Comparison of ENCODE assay signal across 6 cellular contexts in genomic region chr10:12277847-12278246, GRCh38.
DNase-seq lines count a peak whose midpoint lies in the region; ATAC-seq, FAIRE-seq and TF ChIP-seq lines count a peak whose summit lies in the region.
"Not testable (repeated sequence)": the region's sequence is repeated elsewhere in the genome, so short reads cannot be mapped to it uniquely, and the experiment has no call there.

No MANE protein-coding gene starts in this region.

- not testable (repeated sequence) for H3K4me3 Mint-ChIP-seq in GM23338; stimulated activated memory B cell treated with anti-CD40 and anti-IgM and Interleukin-4, amounts not matched to agents 10 μg/mL and 1 μg/mL and 100 μg/mL, for 72 hours
- peak overlapping the region in 3 of 4 donors; percentile 55 to 90 (median 67) for H3K4me3 Mint-ChIP-seq in IgD-negative memory B cell
- H3K4me3 Mint-ChIP-seq in activated B cell treated with CpG ODN at 0.5 μM for 24 hours: peak overlapping the region; percentile 28

- peak overlapping the region; percentile 43; the same call in 1 of the 2 replicates for H2AFZ ChIP-seq in GM23338

- not testable (repeated sequence) for H4K20me1 ChIP-seq in GM23338 (replicated peaks; ENCODE audit: insufficient read depth)

- FAIRE-seq in kidney (lab: Jason Lieb, UNC): not testable (repeated sequence)

- H3K36me3 ChIP-seq in GM23338 (ENCODE audit: insufficient read depth); kidney (ENCODE audit: control insufficient read depth in 1 of 2, insufficient read depth in 2 of 2, low read length in 2 of 2): not testable (repeated sequence)

- H3K4me1 Mint-ChIP-seq in GM23338: not testable (repeated sequence)
- H3K4me1 Mint-ChIP-seq in IgD-negative memory B cell (peaks cover 5 to 20% (median 10%) of the 10 kb centered on the region in 3 donors), activated B cell treated with CpG ODN at 0.5 μM for 24 hours (peaks cover 19% of the 10 kb centered on the region)
- H3K4me1 Mint-ChIP-seq in stimulated activated memory B cell treated with anti-CD40 and anti-IgM and Interleukin-4, amounts not matched to agents 10 μg/mL and 1 μg/mL and 100 μg/mL, for 72 hours: peaks cover 23% of the 10 kb centered on the region

- POLR2A ChIA-PET in activated B cell treated with CpG ODN at 0.5 μM for 24 hours (lab: Charles Lee): interaction anchor here (0.6 to 1.8 kb wide), 9 partner anchors 12 to 1448 kb away, joined by 3 to 7 read pairs (median 4); partner anchors contain the start of gene CAMK1D

- not testable (repeated sequence) for H3K9me3 Mint-ChIP-seq in GM23338; IgD-negative memory B cell; activated B cell treated with CpG ODN at 0.5 μM for 24 hours; stimulated activated memory B cell treated with anti-CD40 and anti-IgM and Interleukin-4, amounts not matched to agents 10 μg/mL and 1 μg/mL and 100 μg/mL, for 72 hours

- H3K79me2 ChIP-seq in GM23338 (replicated peaks; ENCODE audit: insufficient read depth): not testable (repeated sequence)

- not testable (repeated sequence) for ATAC-seq in GM23338
- peak; percentile 79 for ATAC-seq in activated B cell treated with CpG ODN at 0.5 μM for 24 hours (ENCODE audit: low read depth)
- ATAC-seq in stimulated activated memory B cell treated with anti-CD40 and anti-IgM and Interleukin-4, amounts not matched to agents 10 μg/mL and 1 μg/mL and 100 μg/mL, for 72 hours: peak; percentile 78

- not testable (repeated sequence) for H3K4me2 ChIP-seq in GM23338

- H3K27me3 Mint-ChIP-seq in GM23338 (ENCODE audit: insufficient read depth, low read depth, poor library complexity); IgD-negative memory B cell; activated B cell treated with CpG ODN at 0.5 μM for 24 hours; stimulated activated memory B cell treated with anti-CD40 and anti-IgM and Interleukin-4, amounts not matched to agents 10 μg/mL and 1 μg/mL and 100 μg/mL, for 72 hours: not testable (repeated sequence)

- H3K36me3 Mint-ChIP-seq in GM23338 (ENCODE audit: low read depth); IgD-negative memory B cell; activated B cell treated with CpG ODN at 0.5 μM for 24 hours (ENCODE audit: low read depth); stimulated activated memory B cell treated with anti-CD40 and anti-IgM and Interleukin-4, amounts not matched to agents 10 μg/mL and 1 μg/mL and 100 μg/mL, for 72 hours: not testable (repeated sequence)

- H3K27ac ChIP-seq in GM23338 (ENCODE audit: low read depth); kidney (ENCODE audit: low read depth in 2 of 2, low read length in 2 of 2): not testable (repeated sequence)

- H3F3A ChIP-seq in GM23338 (replicated peaks; ENCODE audit: low read depth): not testable (repeated sequence)

- H3K9ac ChIP-seq in kidney (ENCODE audit: low read length in 2 of 2): not testable (repeated sequence)

- H3K9me3 ChIP-seq in kidney (ENCODE audit: control insufficient read depth in 1 of 2, low read length in 2 of 2): not testable (repeated sequence)

- H3K27me3 ChIP-seq in GM23338 (ENCODE audit: insufficient read depth): not testable (repeated sequence)

- peak; percentile 25 for DNase-seq in GM12865 (ENCODE audit: low read depth)
- DNase-seq in GM23338 (ENCODE audit: low spot score); activated B cell treated with CpG ODN at 0.5 μM for 24 hours: not testable (repeated sequence)
- peak; percentile 16 for DNase-seq in kidney

- not testable (repeated sequence) for TF ChIP-seq CTCF in GM12865 (IDR thresholded peaks at IDR 0.05; ENCODE audit: insufficient read depth, low read depth, low read length, missing control alignments); GM23338 (conservative IDR thresholded peaks at IDR 0.05; ENCODE audit: low read depth in 2 of 2); activated B cell treated with CpG ODN at 0.5 μM for 24 hours (IDR thresholded peaks at IDR 0.05); kidney (IDR thresholded peaks at IDR 0.05; ENCODE audit: borderline replicate concordance, extremely low read depth, insufficient read depth)

- H3K27ac Mint-ChIP-seq in GM23338: not testable (repeated sequence)
- H3K27ac Mint-ChIP-seq in IgD-negative memory B cell (peak overlapping the region; percentile 78 to 93 (median 91)), activated B cell treated with CpG ODN at 0.5 μM for 24 hours (peak overlapping the region; percentile 59)
- peak overlapping the region; percentile 81 for H3K27ac Mint-ChIP-seq in stimulated activated memory B cell treated with anti-CD40 and anti-IgM and Interleukin-4, amounts not matched to agents 10 μg/mL and 1 μg/mL and 100 μg/mL, for 72 hours

- H3K9me2 ChIP-seq in GM23338 (ENCODE audit: insufficient read depth): not testable (repeated sequence)

- intact Hi-C loops in activated B cell treated with CpG ODN at 0.5 μM for 24 hours (cut with micrococcal nuclease); kidney (cut with DNase I): not testable (repeated sequence)

- not testable (repeated sequence) for H3K4me3 ChIP-seq in GM12865 (ENCODE audit: low read depth, low read length); GM23338; kidney (ENCODE audit: low read length in 2 of 2)

- CTCF ChIA-PET in activated B cell treated with CpG ODN at 0.5 μM for 24 hours (lab: Charles Lee): interaction anchor here (1.4 kb wide), 1 partner anchor 15 kb away, joined by 3 read pairs; no protein-coding TSS in a partner anchor

- not testable (repeated sequence) for H3K4me1 ChIP-seq in GM23338 (ENCODE audit: insufficient read depth); kidney (ENCODE audit: control insufficient read depth in 1 of 2, insufficient read depth in 1 of 2, low read depth in 1 of 2, low read length in 2 of 2)
